In the genomic region with DNA sequence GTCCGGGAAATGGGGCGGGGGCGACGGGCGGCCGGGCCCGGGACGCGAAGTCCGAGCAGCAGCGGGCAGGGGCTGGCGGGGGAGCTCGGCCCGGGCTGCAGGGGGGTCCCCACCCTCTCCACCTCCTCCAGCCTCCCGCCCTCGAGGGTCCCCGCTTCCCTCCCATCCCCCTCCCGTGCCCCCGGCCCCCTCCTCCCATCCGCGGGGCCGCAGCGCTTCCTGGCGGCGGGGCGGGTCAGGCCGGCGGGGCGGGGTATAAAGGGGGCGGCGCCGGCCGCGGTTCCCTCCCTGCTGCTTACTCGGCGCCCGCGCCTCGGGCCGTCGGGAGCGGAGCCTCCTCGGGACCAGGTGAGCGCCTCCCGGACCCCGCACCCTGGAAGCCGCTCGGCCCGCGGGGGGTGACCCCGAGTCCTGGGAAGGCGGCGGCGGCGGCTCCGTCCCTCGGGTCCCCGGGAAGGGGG, we compare ENCODE assay signal across 8 cellular contexts. TPM values are rescaled to one million over a fixed set of nuclear protein-coding genes. Genes with fewer than 3 reads are reported as not detected.
DNase-seq lines count a peak whose midpoint lies in the region; ATAC-seq and TF ChIP-seq lines count a peak whose summit lies in the region.

A gene (plus strand): TSS at position 287 of the 461 bp plus-strand sequence.

- no peak for TF ChIP-seq EP300 in suprapubic skin (IDR thresholded peaks at IDR 0.05)

- CTCF ChIA-PET in CD4-positive, alpha-beta memory T cell (lab: Charles Lee; ENCODE audit: partially characterized antibody), result no interaction called here

- no peaks in the 10 kb centered on the region for H3K9me3 ChIP-seq in CD4-positive, alpha-beta memory T cell (ENCODE audit: control insufficient read depth in 1 of 2, low read length in 2 of 2)
- peaks cover 4% of the 10 kb centered on the region for H3K9me3 ChIP-seq in suprapubic skin

- no peaks in the 10 kb centered on the region for H3K4me1 ChIP-seq in CD4-positive, alpha-beta memory T cell (ENCODE audit: insufficient read depth, low read length)
- H3K4me1 ChIP-seq in suprapubic skin, result peaks cover 40% of the 10 kb centered on the region

- H3K27ac Mint-ChIP-seq in CD4-positive, alpha-beta memory T cell, result peak within 1 kb of the TSS in 4 of 7 donors; percentile 65 to 92 (median 74)
- H3K27ac Mint-ChIP-seq in nephron, result peak within 1 kb of the TSS; percentile 2 to 84 (median 44)

- ATAC-seq in GM21619 (IDR thresholded peaks at IDR 0.05; ENCODE audit: unreplicated experiment), result no peak

- peaks cover 2 to 12% (median 8%) of the 10 kb centered on the region in 8 donors for H3K9me3 Mint-ChIP-seq in CD4-positive, alpha-beta memory T cell
- H3K9me3 Mint-ChIP-seq in nephron, result peaks cover 24% of the 10 kb centered on the region

- H3K4me3 ChIP-seq in CD4-positive, alpha-beta memory T cell (ENCODE audit: low read length in 2 of 2), result no peak within 1 kb of the TSS
- H3K4me3 ChIP-seq in fibroblast of mammary gland (ENCODE audit: control insufficient read depth, low read depth, low read length) (peak within 1 kb of the TSS; percentile 85), suprapubic skin (peak within 1 kb of the TSS; percentile 82)

- POLR2A ChIA-PET in CD4-positive, alpha-beta memory T cell (lab: Charles Lee; ENCODE audit: partially characterized antibody), result no interaction called here

- peaks cover 2% of the 10 kb centered on the region in 2 donors for H3K36me3 Mint-ChIP-seq in CD4-positive, alpha-beta memory T cell
- H3K36me3 Mint-ChIP-seq in nephron (ENCODE audit: low read depth), result peaks cover 31% of the 10 kb centered on the region

- TF ChIP-seq CTCF in fibroblast of mammary gland (conservative IDR thresholded peaks at IDR 0.05; ENCODE audit: control insufficient read depth, insufficient read depth, low read depth, low read length) (no peak), nephron (IDR thresholded peaks at IDR 0.05; ENCODE audit: unreplicated experiment in 3 of 3) (peak; percentile 31 to 56 (median 32)), suprapubic skin (IDR thresholded peaks at IDR 0.05) (peak in 1 of 2 donors; percentile 37)

- intact Hi-C loops in CD4-positive, alpha-beta memory T cell (cut with micrococcal nuclease), result loop anchor here (5.0 kb wide), 1 partner anchor 126 kb away; no protein-coding TSS in a partner anchor

- peaks cover 15 to 23% of the 10 kb centered on the region in 2 donors for H3K27me3 Mint-ChIP-seq in CD4-positive, alpha-beta memory T cell
- H3K27me3 Mint-ChIP-seq in nephron (ENCODE audit: low read depth), result peaks cover 7% of the 10 kb centered on the region

- H3K27me3 ChIP-seq in CD4-positive, alpha-beta memory T cell (ENCODE audit: insufficient read depth, low read length), result no peaks in the 10 kb centered on the region
- H3K27me3 ChIP-seq in suprapubic skin, result peaks cover 31% of the 10 kb centered on the region

- peak in 4 of 5 donors; percentile 27 to 43 (median 36) for DNase-seq in CD4-positive, alpha-beta memory T cell
- DNase-seq in NCI-H2171 treated with DMSO at 0.1 percent for 48 hours (lab: John Stamatoyannopoulos, UW) (peak; percentile 36), activated T-helper 1 cell treated with Interleukin-2 at 50 U/mL for 16 hours (ENCODE audit: low read depth) (peak; percentile 27), fibroblast of mammary gland (ENCODE audit: low read depth) (peak; percentile 72), suprapubic skin (ENCODE audit: low spot score in 2 of 2) (peak in 1 of 2 donors; percentile 81), NCI-H1417 (lab: John Stamatoyannopoulos, UW) (no peak)

- H3K4me1 Mint-ChIP-seq in CD4-positive, alpha-beta memory T cell, result peaks cover 3 to 6% (median 5%) of the 10 kb centered on the region in 4 donors
- peaks cover 27% of the 10 kb centered on the region for H3K4me1 Mint-ChIP-seq in nephron

- H3K27ac ChIP-seq in CD4-positive, alpha-beta memory T cell (ENCODE audit: low read depth, low read length), result no peak within 1 kb of the TSS
- peak within 1 kb of the TSS; percentile 98 for H3K27ac ChIP-seq in suprapubic skin

- no peaks in the 10 kb centered on the region for H3K36me3 ChIP-seq in CD4-positive, alpha-beta memory T cell (ENCODE audit: insufficient read depth, low read length)
- no peaks in the 10 kb centered on the region for H3K36me3 ChIP-seq in suprapubic skin

- TF ChIP-seq POLR2A in suprapubic skin (IDR thresholded peaks at IDR 0.05), result peak in 1 of 2 donors; percentile 43

- H3K4me3 Mint-ChIP-seq in CD4-positive, alpha-beta memory T cell, result peak within 1 kb of the TSS; percentile 57 to 89 (median 70)
- H3K4me3 Mint-ChIP-seq in nephron, result peak within 1 kb of the TSS; percentile 83 to 88 (median 87)

- 0% methylated on average over 1 of the region's 58 CpGs for WGBS in suprapubic skin

RNA-seq across cellular contexts. Expression of the gene that starts here (rescaled TPM):
- total RNA-seq in CD4-positive, alpha-beta memory T cell, result 10 to 100 TPM; 21.8 to 25.7 TPM
- 1 to 10 TPM in 1 of 2 donors, under 1 TPM in 1; 0.77 to 1.5 TPM for polyA plus RNA-seq in CD4-positive, alpha-beta memory T cell
- 100 to 1,000 TPM in 3 of 4 donors, 10 to 100 TPM in 1; 88.9 to 150 (median 126) TPM for total RNA-seq in suprapubic skin

Comparison
In these comparisons a context has a peak if more than half of its experiments do, and no peak if none do; other contexts are left out.
1. DNase-seq: peak in CD4-positive, alpha-beta memory T cell (4 of 5), NCI-H2171 treated with DMSO at 0.1 percent for 48 hours (single experiment), activated T-helper 1 cell treated with Interleukin-2 at 50 U/mL for 16 hours (single experiment) and fibroblast of mammary gland (single experiment); none in NCI-H1417 (0 of 3).
2. H3K4me3 ChIP-seq: peak in fibroblast of mammary gland (single experiment) and suprapubic skin (single experiment); none in CD4-positive, alpha-beta memory T cell (0 of 2).